In genomic region chr12:131845121-131845520, GRCh38 we compare ENCODE assay signal across 30 cellular contexts. TPM values are rescaled to one million over a fixed set of nuclear protein-coding genes. Genes with fewer than 3 reads are reported as not detected.
"Had no signal": no experiment of that assay in that cellular context is flagged by ENCODE, and none has a peak within 500 bp of the region (broad histone marks: within the 10 kb centered on the region; RNA-seq: fewer than 3 reads in every experiment).

No MANE protein-coding gene starts in this region.

- ATAC-seq: effector memory CD8-positive, alpha-beta T cell; heart right ventricle; left cardiac atrium; left lung; mucosa of descending colon; natural killer cell treated with Interleukin-12 subunit alpha and Interleukin-12 subunit beta and Interleukin-15 and Interleukin-18, amount 100 ng/mL, for 72 hours; sciatic nerve had no signal

- DNase-seq: cortex of kidney; effector memory CD8-positive, alpha-beta T cell; erythroblast; esophagus squamous epithelium; foreskin melanocyte; glutamatergic neuron; heart right ventricle; hippocampal formation; left cardiac atrium; left lung; mesenchymal stem cell; naive B cell; nucleus accumbens; stimulated activated CD4-positive, alpha-beta T cell treated with anti-CD3 and anti-CD28 coated beads, Interleukin-12 subunit alpha, Interleukin-12 subunit beta, amount 100 ng/mL, for 4 hours; stimulated activated CD4-positive, alpha-beta T cell treated with anti-CD3 and anti-CD28 coated beads, Interleukin-1b, Interleukin-23, amount 100 ng/mL, for 48 hours; stimulated activated CD4-positive, alpha-beta T cell treated with anti-CD3 and anti-CD28 coated beads, Interleukin-4, amount 100 ng/mL, for 1 hour; stimulated activated CD8-positive, alpha-beta memory T cell treated with anti-CD3 and anti-CD28 coated beads, Interleukin-4, amount 100 ng/mL, for 48 hours; stimulated activated naive CD4-positive, alpha-beta T cell had no signal

- H3K9me3 ChIP-seq: esophagus squamous epithelium, heart right ventricle, left lung, mucosa of descending colon, prostate gland, right atrium auricular region, thoracic aorta, tibial nerve, upper lobe of left lung had no signal

- H3K27ac ChIP-seq: esophagus squamous epithelium, heart right ventricle, left lung, prostate gland, right atrium auricular region, thoracic aorta, tibial nerve, upper lobe of left lung had no signal

- H3K4me1 ChIP-seq: esophagus squamous epithelium, heart right ventricle, left lung, prostate gland, right atrium auricular region, tibial nerve, upper lobe of left lung had no signal

- H3K4me3 ChIP-seq: esophagus squamous epithelium, heart right ventricle, left lung, mucosa of descending colon, prostate gland, right atrium auricular region, smooth muscle cell, thoracic aorta, tibial nerve, upper lobe of left lung had no signal

- H3K27me3 ChIP-seq: esophagus squamous epithelium, left lung, right atrium auricular region, tibial nerve, upper lobe of left lung had no signal

- H3K4me2 ChIP-seq: smooth muscle cell had no signal

- H3K36me3 ChIP-seq: heart right ventricle, prostate gland, right atrium auricular region, thoracic aorta, upper lobe of left lung had no signal

- FAIRE-seq: endometrium, islet of Langerhans, urothelium cell line had no signal

RNA-seq across cellular contexts. Expression of gene MMP17, which starts 16.9 kb away (rescaled TPM):
- total RNA-seq: natural killer cell treated with Interleukin-12 subunit alpha and Interleukin-12 subunit beta and Interleukin-15 and Interleukin-18, amount 100 ng/mL, for 72 hours had no signal
